Comparison of ENCODE assay signal across 8 cellular contexts in genomic region chr15:42576040-42576594, GRCh38. TPM values are rescaled to one million over a fixed set of nuclear protein-coding genes. Genes with fewer than 3 reads are reported as not detected.
DNase-seq lines count a peak whose midpoint lies in the region; ATAC-seq and TF ChIP-seq lines count a peak whose summit lies in the region.

No MANE protein-coding gene starts in this region.

- H3K27ac ChIP-seq in tibial artery, result peak overlapping the region; percentile 95 to 96

- H3K4me1 ChIP-seq in tibial artery, result peaks cover 9 to 56% (median 18%) of the 10 kb centered on the region in 4 donors

- H3K4me3 Mint-ChIP-seq in activated CD8-positive, alpha-beta memory T cell treated with anti-CD3 and anti-CD28 coated beads, Interleukin-2, amount 10 ng/mL, durations not matched to agents 7 days and 5 days, result peak overlapping the region; percentile 89

- CTCF ChIA-PET in activated CD8-positive, alpha-beta memory T cell treated with anti-CD3 and anti-CD28 coated beads, Interleukin-2, amount 10 ng/mL, durations not matched to agents 7 days and 5 days (lab: Charles Lee), result interaction anchor here (0.7 to 1.5 kb wide), 7 partner anchors 10 to 75 kb away, joined by 3 to 8 read pairs (median 3); no protein-coding TSS in a partner anchor

- H3K4me3 ChIP-seq in tibial artery, result peak overlapping the region; percentile 96 to 98

- no peak for TF ChIP-seq CTCF in tibial artery (IDR thresholded peaks at IDR 0.05)

- H3K36me3 Mint-ChIP-seq in activated CD8-positive, alpha-beta memory T cell treated with anti-CD3 and anti-CD28 coated beads, Interleukin-2, amount 10 ng/mL, durations not matched to agents 7 days and 5 days, result peaks cover 1% of the 10 kb centered on the region
- H3K36me3 Mint-ChIP-seq in activated naive CD4-positive, alpha-beta T cell treated with anti-CD3 and anti-CD28 coated beads, Interleukin-2, amount 50 U/mL, for 72 hours, result peaks cover 0 to 11% of the 10 kb centered on the region in 2 donors

- H3K27ac Mint-ChIP-seq in activated CD8-positive, alpha-beta memory T cell treated with anti-CD3 and anti-CD28 coated beads, Interleukin-2, amount 10 ng/mL, durations not matched to agents 7 days and 5 days, result peak overlapping the region; percentile 86
- peak overlapping the region; percentile 76 to 90 for H3K27ac Mint-ChIP-seq in activated naive CD4-positive, alpha-beta T cell treated with anti-CD3 and anti-CD28 coated beads, Interleukin-2, amount 50 U/mL, for 72 hours

- intact Hi-C loops in tibial artery (cut with DNase I; ENCODE audit: low total_unique reads), result no loop called here

- DNase-seq in activated CD8-positive, alpha-beta memory T cell treated with anti-CD3 and anti-CD28 coated beads, Interleukin-2, amount 10 ng/mL, durations not matched to agents 7 days and 5 days, result no peak
- no peak for DNase-seq in activated CD8-positive, alpha-beta memory T cell treated with anti-CD3 and anti-CD28 coated beads, Interleukin-2, amount 50 U/mL, for 48 hours
- DNase-seq in activated naive CD4-positive, alpha-beta T cell treated with anti-CD3 and anti-CD28 coated beads, Interleukin-2, amount 50 U/mL, for 72 hours (ENCODE audit: low spot score in 2 of 2), result no peak
- peak; percentile 20 for DNase-seq in left kidney (ENCODE audit: low read depth, low spot score)
- DNase-seq in tibial artery, result no peak
- no peak for DNase-seq in NCI-H446 (lab: John Stamatoyannopoulos, UW)

- no peak for ATAC-seq in activated CD8-positive, alpha-beta memory T cell treated with anti-CD3 and anti-CD28 coated beads, Interleukin-2, amount 10 ng/mL, durations not matched to agents 7 days and 5 days
- no peak for ATAC-seq in activated naive CD4-positive, alpha-beta T cell treated with anti-CD3 and anti-CD28 coated beads, Interleukin-2, amount 50 U/mL, for 72 hours
- no peak for ATAC-seq in activated CD4-positive, CD25-positive, alpha-beta regulatory T cell treated with anti-CD3 and anti-CD28 coated beads, Interleukin-2, amount 50 U/mL, for 24 hours
- ATAC-seq in HG03108 (IDR thresholded peaks at IDR 0.05; ENCODE audit: unreplicated experiment), result no peak

- peaks cover 4% of the 10 kb centered on the region for H3K27me3 Mint-ChIP-seq in activated CD8-positive, alpha-beta memory T cell treated with anti-CD3 and anti-CD28 coated beads, Interleukin-2, amount 10 ng/mL, durations not matched to agents 7 days and 5 days

- no peaks in the 10 kb centered on the region for H3K36me3 ChIP-seq in tibial artery

- H3K4me1 Mint-ChIP-seq in activated CD8-positive, alpha-beta memory T cell treated with anti-CD3 and anti-CD28 coated beads, Interleukin-2, amount 10 ng/mL, durations not matched to agents 7 days and 5 days, result peaks cover 41% of the 10 kb centered on the region

- no peaks in the 10 kb centered on the region for H3K27me3 ChIP-seq in tibial artery

- no peaks in the 10 kb centered on the region for H3K9me3 Mint-ChIP-seq in activated CD8-positive, alpha-beta memory T cell treated with anti-CD3 and anti-CD28 coated beads, Interleukin-2, amount 10 ng/mL, durations not matched to agents 7 days and 5 days (ENCODE audit: low read depth)
- no peaks in the 10 kb centered on the region for H3K9me3 Mint-ChIP-seq in activated naive CD4-positive, alpha-beta T cell treated with anti-CD3 and anti-CD28 coated beads, Interleukin-2, amount 50 U/mL, for 72 hours

- H3K9me3 ChIP-seq in tibial artery, result no peaks in the 10 kb centered on the region

RNA-seq across cellular contexts. Expression of gene STARD9, which starts 0.7 kb away (rescaled TPM):
- 10 to 100 TPM in 1 of 2 experiments, 1 to 10 TPM in 1; 9.6 to 20.8 TPM for total RNA-seq in activated CD8-positive, alpha-beta memory T cell treated with anti-CD3 and anti-CD28 coated beads, Interleukin-2, amount 10 ng/mL, durations not matched to agents 7 days and 5 days
- total RNA-seq in activated naive CD4-positive, alpha-beta T cell treated with anti-CD3 and anti-CD28 coated beads, Interleukin-2, amount 50 U/mL, for 72 hours, result 1 to 10 TPM; 6.5 to 7.4 TPM

RNA-seq across cellular contexts. Expression of gene HAUS2, which starts 27.5 kb away (rescaled TPM):
- 10 to 100 TPM; 35.5 to 35.6 TPM for total RNA-seq in activated CD8-positive, alpha-beta memory T cell treated with anti-CD3 and anti-CD28 coated beads, Interleukin-2, amount 10 ng/mL, durations not matched to agents 7 days and 5 days
- 10 to 100 TPM; 37.2 to 87.9 TPM for total RNA-seq in activated naive CD4-positive, alpha-beta T cell treated with anti-CD3 and anti-CD28 coated beads, Interleukin-2, amount 50 U/mL, for 72 hours

RNA-seq across cellular contexts. Expression of gene LRRC57, which starts 27.5 kb away (rescaled TPM):
- total RNA-seq in activated CD8-positive, alpha-beta memory T cell treated with anti-CD3 and anti-CD28 coated beads, Interleukin-2, amount 10 ng/mL, durations not matched to agents 7 days and 5 days, result 10 to 100 TPM; 22.9 to 25.2 TPM
- total RNA-seq in activated naive CD4-positive, alpha-beta T cell treated with anti-CD3 and anti-CD28 coated beads, Interleukin-2, amount 50 U/mL, for 72 hours, result 10 to 100 TPM; 16.1 to 29.6 TPM
